Comparison of ENCODE assay signal across 9 cellular contexts in the genomic region with DNA sequence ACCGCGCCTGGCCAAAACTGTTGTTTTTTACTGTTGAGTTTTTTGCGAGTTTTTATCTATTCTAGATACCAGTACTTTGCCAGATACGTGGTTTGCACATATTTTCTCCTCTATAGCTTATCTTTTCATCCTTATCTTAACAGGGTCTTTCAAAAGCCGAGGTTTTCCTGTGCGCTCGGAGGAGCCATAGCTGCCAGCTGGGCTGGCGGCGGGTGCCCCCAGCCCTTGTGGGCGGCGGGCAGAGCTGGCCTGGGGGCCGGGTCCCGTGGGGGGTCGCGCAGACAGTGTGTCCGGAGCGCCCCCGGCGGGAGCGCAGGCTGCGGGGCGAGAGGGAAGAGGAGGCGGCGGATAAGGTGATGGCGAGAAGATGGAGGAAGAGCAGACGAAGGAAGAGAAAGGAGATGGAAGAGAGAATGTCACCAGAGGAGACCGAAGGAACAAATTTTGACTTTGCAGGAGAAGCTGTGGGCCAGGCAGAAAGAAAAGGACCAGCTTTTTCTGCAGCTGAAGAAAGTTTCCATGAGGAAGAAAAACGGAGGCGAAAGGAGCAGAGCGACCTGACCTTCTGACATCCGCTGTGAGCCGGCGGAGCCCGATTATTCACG. TPM values are rescaled to one million over a fixed set of nuclear protein-coding genes. Genes with fewer than 3 reads are reported as not detected.
DNase-seq lines count a peak whose midpoint lies in the region; ATAC-seq and TF ChIP-seq lines count a peak whose summit lies in the region.
"Had no signal": no experiment of that assay in that cellular context is flagged by ENCODE, and none has a peak within 500 bp of the region (broad histone marks: within the 10 kb centered on the region; RNA-seq: fewer than 3 reads in every experiment).

No MANE protein-coding gene starts in this region.

- no peak overlapping the region for H3K27ac ChIP-seq in breast epithelium

- H3K4me3 Mint-ChIP-seq in MCF 10A (ENCODE audit: unreplicated experiment), result no peak overlapping the region
- H3K4me3 Mint-ChIP-seq: brain had no signal

- H3K9me3 Mint-ChIP-seq in MCF 10A (ENCODE audit: unreplicated experiment), result no peaks in the 10 kb centered on the region
- no peaks in the 10 kb centered on the region for H3K9me3 Mint-ChIP-seq in activated naive CD4-positive, alpha-beta T cell treated with anti-CD3 and anti-CD28 coated beads, Interleukin-2, amount 50 U/mL, for 72 hours

- BruUV-seq in MCF 10A (replicated peaks; lab: Mats Ljungman, UMichigan), result no TSS peak

- TF ChIP-seq POLR2A in breast epithelium (IDR thresholded peaks at IDR 0.05), result no peak

- no peak for TF ChIP-seq CTCF in breast epithelium (IDR thresholded peaks at IDR 0.05)
- TF ChIP-seq CTCF in MCF 10A (IDR thresholded peaks at IDR 0.05; ENCODE audit: unreplicated experiment), result no peak

- no peaks in the 10 kb centered on the region for H3K36me3 Mint-ChIP-seq in MCF 10A (ENCODE audit: insufficient read depth, unreplicated experiment)
- peaks cover 0 to 5% of the 10 kb centered on the region in 2 donors for H3K36me3 Mint-ChIP-seq in activated naive CD4-positive, alpha-beta T cell treated with anti-CD3 and anti-CD28 coated beads, Interleukin-2, amount 50 U/mL, for 72 hours
- H3K36me3 Mint-ChIP-seq: brain had no signal

- H3K27ac Mint-ChIP-seq in MCF 10A (ENCODE audit: low read depth, unreplicated experiment), result no peak overlapping the region
- H3K27ac Mint-ChIP-seq in activated naive CD4-positive, alpha-beta T cell treated with anti-CD3 and anti-CD28 coated beads, Interleukin-2, amount 50 U/mL, for 72 hours, result peak overlapping the region; percentile 69 to 86
- H3K27ac Mint-ChIP-seq: brain had no signal

- CTCF ChIA-PET in MCF 10A (lab: Yijun Ruan, JAX), result no interaction called here

- H3K9me3 ChIP-seq in breast epithelium, result no peaks in the 10 kb centered on the region

- no peaks in the 10 kb centered on the region for H3K4me1 Mint-ChIP-seq in MCF 10A (ENCODE audit: insufficient read depth, unreplicated experiment)
- H3K4me1 Mint-ChIP-seq: brain had no signal

- intact Hi-C loops in breast epithelium (cut with DNase I; ENCODE audit: low total_unique reads) (no loop called here), MCF 10A (cut with micrococcal nuclease) (no loop called here), left colon (cut with DNase I, micrococcal nuclease) (no loop called here)

- DNase-seq in breast epithelium (ENCODE audit: low spot score in 2 of 2) (no peak), MCF 10A (ENCODE audit: unreplicated experiment) (no peak), left colon (no peak), superior temporal gyrus (ENCODE audit: extremely low spot score) (peak; percentile 38), pons (ENCODE audit: low spot score) (no peak), NCI-H446 treated with DMSO at 0.1 percent for 48 hours (lab: John Stamatoyannopoulos, UW) (no peak)
- no peak for DNase-seq in activated naive CD4-positive, alpha-beta T cell treated with anti-CD3 and anti-CD28 coated beads, Interleukin-2, amount 50 U/mL, for 72 hours (ENCODE audit: low spot score in 2 of 2)

- H3K36me3 ChIP-seq in breast epithelium, result no peaks in the 10 kb centered on the region

- no peaks in the 10 kb centered on the region for H3K27me3 ChIP-seq in breast epithelium

- POLR2A ChIA-PET in MCF 10A (lab: Yijun Ruan, JAX), result interaction anchor here (0.7 to 1.4 kb wide), 4 partner anchors 10 to 31 kb away, joined by 3 to 5 read pairs (median 3); no protein-coding TSS in a partner anchor

- peak; percentile 24 for ATAC-seq in HG03039 (IDR thresholded peaks at IDR 0.05; ENCODE audit: unreplicated experiment)
- ATAC-seq in activated naive CD4-positive, alpha-beta T cell treated with anti-CD3 and anti-CD28 coated beads, Interleukin-2, amount 50 U/mL, for 72 hours, result peak; percentile 36 to 39
- peak; percentile 23 for ATAC-seq in left colon

- no peaks in the 10 kb centered on the region for H3K4me1 ChIP-seq in breast epithelium

- no peaks in the 10 kb centered on the region for H3K27me3 Mint-ChIP-seq in MCF 10A (ENCODE audit: insufficient read depth, unreplicated experiment)

- H3K4me3 ChIP-seq in breast epithelium, result peak overlapping the region; percentile 37 to 71 (median 55)

RNA-seq across cellular contexts. Expression of a gene that starts 11.0 kb away (rescaled TPM):
- total RNA-seq in breast epithelium (100 to 1,000 TPM; 264 to 592 (median 493) TPM), MCF 10A (2022) (183 and 202 TPM in 2 replicates), left colon (100 to 1,000 TPM; 214 to 343 TPM)
- 100 to 1,000 TPM; 430 to 499 TPM for total RNA-seq in activated naive CD4-positive, alpha-beta T cell treated with anti-CD3 and anti-CD28 coated beads, Interleukin-2, amount 50 U/mL, for 72 hours

RNA-seq across cellular contexts. Expression of a gene that starts 33.9 kb away (rescaled TPM):
- 10 to 100 TPM in 2 of 3 donors, 1 to 10 TPM in 1; 8.5 to 14.5 (median 10.8) TPM for total RNA-seq in breast epithelium
- total RNA-seq in MCF 10A (2022), result 23.9 and 33.2 TPM in 2 replicates
- total RNA-seq in activated naive CD4-positive, alpha-beta T cell treated with anti-CD3 and anti-CD28 coated beads, Interleukin-2, amount 50 U/mL, for 72 hours, result 100 to 1,000 TPM; 121 to 145 TPM
- 1 to 10 TPM; 6.6 to 7.8 TPM for total RNA-seq in left colon

RNA-seq across cellular contexts. Expression of a gene that starts 55.2 kb away (rescaled TPM):
- total RNA-seq in breast epithelium, result under 1 TPM in 1 of 3 donors, not detected in 2; 0.48 TPM
- not detected in 2 replicates for total RNA-seq in MCF 10A (2022)
- total RNA-seq in activated naive CD4-positive, alpha-beta T cell treated with anti-CD3 and anti-CD28 coated beads, Interleukin-2, amount 50 U/mL, for 72 hours, result not detected
- 1 to 10 TPM; 2.3 to 3.6 TPM for total RNA-seq in left colon
